ENCODE assay signal across 19 cellular contexts in genomic region chr1:25649041-25649440, GRCh38. TPM values are rescaled to one million over a fixed set of nuclear protein-coding genes. Genes with fewer than 3 reads are reported as not detected.
DNase-seq lines count a peak whose midpoint lies in the region; ATAC-seq and TF ChIP-seq lines count a peak whose summit lies in the region.
"Had no signal": no experiment of that assay in that cellular context is flagged by ENCODE, and none has a peak within 500 bp of the region (broad histone marks: within the 10 kb centered on the region; RNA-seq: fewer than 3 reads in every experiment).

No MANE protein-coding gene starts in this region.

- POLR2A ChIA-PET in T-cell (lab: Charles Lee) = no interaction called here

- H3K36me3 ChIP-seq in thyroid gland = no peaks in the 10 kb centered on the region
- H3K36me3 ChIP-seq: prostate gland had no signal

- peak overlapping the region; percentile 2 for H3K4me3 Mint-ChIP-seq in activated naive CD4-positive, alpha-beta T cell treated with anti-CD3 and anti-CD28 coated beads, Interleukin-2, amount 50 U/mL, for 24 hours
- H3K4me3 Mint-ChIP-seq in T-cell = no peak overlapping the region
- H3K4me3 Mint-ChIP-seq: mesothelial cell of epicardium, nephron had no signal

- no peaks in the 10 kb centered on the region for H3K27me3 Mint-ChIP-seq in activated naive CD4-positive, alpha-beta T cell treated with anti-CD3 and anti-CD28 coated beads, Interleukin-2, amount 50 U/mL, for 24 hours
- H3K27me3 Mint-ChIP-seq in T-cell = no peaks in the 10 kb centered on the region

- H3K36me3 Mint-ChIP-seq in activated naive CD4-positive, alpha-beta T cell treated with anti-CD3 and anti-CD28 coated beads, Interleukin-2, amount 50 U/mL, for 24 hours = peaks cover 8% of the 10 kb centered on the region
- H3K36me3 Mint-ChIP-seq in T-cell = peaks cover 22% of the 10 kb centered on the region
- H3K36me3 Mint-ChIP-seq: mesothelial cell of epicardium had no signal

- WGBS in thyroid gland, 2 donors = 53 to 69% methylated on average over 5 of the region's 5 CpGs

- no peak for TF ChIP-seq CTCF in thyroid gland (IDR thresholded peaks at IDR 0.05)

- peak overlapping the region; percentile 27 for H3K27ac Mint-ChIP-seq in activated naive CD4-positive, alpha-beta T cell treated with anti-CD3 and anti-CD28 coated beads, Interleukin-2, amount 50 U/mL, for 24 hours
- peak overlapping the region; percentile 15 to 72 for H3K27ac Mint-ChIP-seq in T-cell
- H3K27ac Mint-ChIP-seq: mesothelial cell of epicardium, nephron had no signal

- no peaks in the 10 kb centered on the region for H3K9me3 Mint-ChIP-seq in activated naive CD4-positive, alpha-beta T cell treated with anti-CD3 and anti-CD28 coated beads, Interleukin-2, amount 50 U/mL, for 24 hours
- H3K9me3 Mint-ChIP-seq in T-cell = no peaks in the 10 kb centered on the region
- H3K9me3 Mint-ChIP-seq: mesothelial cell of epicardium, nephron had no signal

- no peaks in the 10 kb centered on the region for H3K9me3 ChIP-seq in thyroid gland
- H3K9me3 ChIP-seq: heart right ventricle, prostate gland had no signal

- no peak overlapping the region for H3K4me3 ChIP-seq in thyroid gland (replicated peaks in 1 of 3)
- H3K4me3 ChIP-seq: heart right ventricle, PC-9, prostate gland had no signal

- ATAC-seq in T-cell (replicated peaks in 1 of 4) (no peak), left lobe of liver (no peak)
- ATAC-seq: heart right ventricle had no signal

- peak overlapping the region in 2 of 3 donors; percentile 31 to 64 for H3K27ac ChIP-seq in thyroid gland
- H3K27ac ChIP-seq: C4-2B, heart right ventricle, PC-9, prostate gland had no signal

- H3K4me1 Mint-ChIP-seq in activated naive CD4-positive, alpha-beta T cell treated with anti-CD3 and anti-CD28 coated beads, Interleukin-2, amount 50 U/mL, for 24 hours = peaks cover 84% of the 10 kb centered on the region
- H3K4me1 Mint-ChIP-seq in T-cell = peaks cover 60 to 71% (median 68%) of the 10 kb centered on the region in 3 donors

- H3K4me1 ChIP-seq in thyroid gland = peaks cover 55 to 77% of the 10 kb centered on the region in 2 donors
- H3K4me1 ChIP-seq: prostate gland had no signal

- no peak for TF ChIP-seq POLR2A in thyroid gland (IDR thresholded peaks at IDR 0.05)

- CTCF ChIA-PET in T-cell (lab: Charles Lee) = interaction anchor here in 1 of 2 donors (0.6 kb wide), 1 partner anchor 178 kb away, joined by 3 read pairs; no protein-coding TSS in a partner anchor

- no peak for DNase-seq in activated naive CD4-positive, alpha-beta T cell treated with anti-CD3 and anti-CD28 coated beads, Interleukin-2, amount 50 U/mL, for 16 hours
- DNase-seq in T-cell (peak in 1 of 34 experiments; percentile 6), left lobe of liver (ENCODE audit: low spot score) (peak; percentile 21), thyroid gland (no peak), NCI-H1694 (lab: John Stamatoyannopoulos, UW) (no peak), NCI-H82 treated with DMSO at 0.1 percent for 48 hours (lab: John Stamatoyannopoulos, UW; ENCODE audit: unreplicated experiment) (no peak)
- DNase-seq: activated CD4-positive, alpha-beta T cell treated with anti-CD3 and anti-CD28 coated beads for 4 hours; central memory CD4-positive, alpha-beta T cell; heart right ventricle; KBM-7; NCI-H1694 treated with DMSO at 0.1 percent for 48 hours; NCI-H2227 treated with DMSO at 0.1 percent for 48 hours; PC-9; SHP77 treated with DMSO at 0.1 percent for 48 hours had no signal

- intact Hi-C loops in thyroid gland (cut with DNase I) = no loop called here

- H3K27me3 ChIP-seq in thyroid gland = no peaks in the 10 kb centered on the region
- H3K27me3 ChIP-seq: heart right ventricle had no signal

RNA-seq across cellular contexts. Expression of gene MAN1C1, which starts 32.5 kb away (rescaled TPM):
- total RNA-seq in T-cell (10 to 100 TPM; 57.5 to 90.5 (median 65.5) TPM), left lobe of liver (39.4 TPM), thyroid gland (10 to 100 TPM; 28.1 to 60.4 (median 32.7) TPM)
